8 cellular contexts compared by ENCODE assay signal in genomic region chr3:126287536-126288181, GRCh38.
A peak's percentile ranks its signal among the peaks of the same experiment; 100 is the strongest.
DNase-seq lines count a peak whose midpoint lies in the region; ATAC-seq, FAIRE-seq and TF ChIP-seq lines count a peak whose summit lies in the region.

No MANE protein-coding gene starts in this region.

- H3K9ac ChIP-seq in ES-I3 (ENCODE audit: low read depth, low read length) (peak overlapping the region; percentile 59), neural cell (ENCODE audit: low read length) (peak overlapping the region; percentile 29)

- H3K36me3 ChIP-seq in ES-I3 (ENCODE audit: insufficient read depth, low read length) = no peaks in the 10 kb centered on the region; the same call in 1 of the 2 replicates
- no peaks in the 10 kb centered on the region for H3K36me3 ChIP-seq in neural cell (ENCODE audit: insufficient read depth, low read length)

- DNase-seq in SK-N-DZ (ENCODE audit: low spot score) = peak; percentile 60
- DNase-seq in foreskin melanocyte = peak; percentile 69
- no peak for DNase-seq in HUDEP-2 (lab: John Stamatoyannopoulos, UW; ENCODE audit: unreplicated experiment in 76 of 76)
- no peak for DNase-seq in D721Med (ENCODE audit: insufficient read length, low spot score)
- no peak for DNase-seq in NCI-H1048 (lab: John Stamatoyannopoulos, UW)

- peak overlapping the region; percentile 54 for H3K4me3 ChIP-seq in neural cell (ENCODE audit: low read length)

- H3K4me2 ChIP-seq in neural cell (ENCODE audit: low read length) = no peak overlapping the region

- H4K20me1 ChIP-seq in neural cell (ENCODE audit: insufficient read depth) = no peaks in the 10 kb centered on the region

- TF ChIP-seq CTCF in neural cell (IDR thresholded peaks at IDR 0.05; ENCODE audit: poor library complexity, severe bottlenecking) = no peak
- no peak for TF ChIP-seq CTCF in D721Med (IDR thresholded peaks at IDR 0.05; ENCODE audit: insufficient read depth, missing control alignments)

- H3K79me2 ChIP-seq in neural cell (replicated peaks; ENCODE audit: insufficient read depth, low read length) = no peaks in the 10 kb centered on the region

- no peaks in the 10 kb centered on the region for H3K9me2 ChIP-seq in neural cell (ENCODE audit: insufficient read depth, low read length)

- no peak for TF ChIP-seq EP300 in neural cell (conservative IDR thresholded peaks at IDR 0.05; ENCODE audit: poor library complexity, severe bottlenecking)

- no peak for TF ChIP-seq RAD21 in neural cell (conservative IDR thresholded peaks at IDR 0.05)

- no peak overlapping the region for H3K27ac ChIP-seq in neural cell (ENCODE audit: low read length)

- H3K4me1 ChIP-seq in ES-I3 (ENCODE audit: insufficient read depth, low read length) = peaks cover 15% of the 10 kb centered on the region

- ATAC-seq in GM21576 (IDR thresholded peaks at IDR 0.05; ENCODE audit: unreplicated experiment) = no peak

- H3K27me3 ChIP-seq in neural cell (ENCODE audit: insufficient read depth, low read depth, low read length) = peaks cover 11% of the 10 kb centered on the region

- FAIRE-seq in D721Med (lab: Jason Lieb, UNC) = no peak

- H2AFZ ChIP-seq in neural cell (ENCODE audit: low read depth, low read length) = no peak overlapping the region

- H3F3A ChIP-seq in neural cell (ENCODE audit: insufficient read depth, low read length, poor library complexity, severe bottlenecking) = no peaks in the 10 kb centered on the region

- H3K9me3 ChIP-seq in ES-I3 (ENCODE audit: control insufficient read depth, insufficient read depth, low read length) (no peaks in the 10 kb centered on the region), neural cell (ENCODE audit: low read length) (no peaks in the 10 kb centered on the region)

TF ChIP-seq in neural cell, 6 proteins besides CTCF, POLR2A, EP300 and RAD21:
- TF ChIP-seq MXI1 (conservative IDR thresholded peaks at IDR 0.05; ENCODE audit: poor library complexity, severe bottlenecking) (peak; percentile 21), REST (IDR thresholded peaks at IDR 0.05; ENCODE audit: borderline replicate concordance) (no peak)
TF ChIP-seq in neural cell: peak in this region for 1.

Comparison
In these comparisons a context has a peak if more than half of its experiments do, and no peak if none do; other contexts are left out.
1. DNase-seq: peak in SK-N-DZ (single experiment) and foreskin melanocyte (single experiment); none in HUDEP-2 (0 of 76), D721Med (single experiment) and NCI-H1048 (single experiment).